Comparison of ENCODE assay signal across 33 cellular contexts in the genomic region with DNA sequence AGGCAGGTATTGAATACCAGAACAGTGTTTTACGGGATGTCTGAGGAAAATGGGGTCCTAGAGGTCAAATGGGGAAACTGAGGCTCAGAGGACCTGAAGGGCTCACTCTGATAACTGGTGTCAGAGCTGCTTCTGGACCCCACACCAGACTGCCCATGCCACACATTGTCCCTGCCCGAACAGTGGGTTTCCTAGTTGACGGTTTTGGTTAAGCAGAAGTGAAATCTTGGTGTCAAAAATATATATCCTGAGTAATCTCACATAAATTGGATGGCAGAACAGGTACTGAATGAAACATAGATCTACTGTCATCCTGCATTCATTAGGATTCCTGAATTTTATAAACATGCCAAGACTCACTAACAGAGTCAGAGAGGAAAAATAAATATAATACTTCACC. TPM values are rescaled to one million over a fixed set of nuclear protein-coding genes. Genes with fewer than 3 reads are reported as not detected.
A peak's percentile ranks its signal among the peaks of the same experiment; 100 is the strongest.
DNase-seq lines count a peak whose midpoint lies in the region; ATAC-seq and TF ChIP-seq lines count a peak whose summit lies in the region.
"Had no signal": no experiment of that assay in that cellular context is flagged by ENCODE, and none has a peak within 500 bp of the region (broad histone marks: within the 10 kb centered on the region; RNA-seq: fewer than 3 reads in every experiment).

No MANE protein-coding gene starts in this region.

- TF ChIP-seq EP300 in suprapubic skin (IDR thresholded peaks at IDR 0.05), result no peak

- H3K27ac ChIP-seq in DOHH2 (ENCODE audit: low read depth, low read length), result no peak overlapping the region
- H3K27ac ChIP-seq in SU-DHL-6 (ENCODE audit: low read depth, low read length), result peak overlapping the region; percentile 68
- H3K27ac ChIP-seq in body of pancreas, result no peak overlapping the region
- no peak overlapping the region for H3K27ac ChIP-seq in naive thymus-derived CD4-positive, alpha-beta T cell (ENCODE audit: low read depth, low read length)
- no peak overlapping the region for H3K27ac ChIP-seq in suprapubic skin
- H3K27ac ChIP-seq: foreskin keratinocyte had no signal

- no peaks in the 10 kb centered on the region for H3K36me3 ChIP-seq in DOHH2 (ENCODE audit: control insufficient read depth, low read length)
- no peaks in the 10 kb centered on the region for H3K36me3 ChIP-seq in SU-DHL-6 (ENCODE audit: low read length)
- no peaks in the 10 kb centered on the region for H3K36me3 ChIP-seq in body of pancreas (replicated peaks in 1 of 2; ENCODE audit: insufficient read depth in 1 of 2, low read depth in 2 of 2)
- no peaks in the 10 kb centered on the region for H3K36me3 ChIP-seq in naive thymus-derived CD4-positive, alpha-beta T cell (ENCODE audit: control insufficient read depth in 2 of 3, insufficient read depth in 3 of 3, low read length in 3 of 3)
- H3K36me3 ChIP-seq in suprapubic skin, result no peaks in the 10 kb centered on the region

- H3K79me2 ChIP-seq in DOHH2 (ENCODE audit: control insufficient read depth, low read length) (no peaks in the 10 kb centered on the region), SU-DHL-6 (ENCODE audit: insufficient read depth, low read length) (no peaks in the 10 kb centered on the region)

- H3K27me3 ChIP-seq in DOHH2 (ENCODE audit: control insufficient read depth, low read length) (no peaks in the 10 kb centered on the region), SU-DHL-6 (ENCODE audit: low read length) (no peaks in the 10 kb centered on the region), body of pancreas (no peaks in the 10 kb centered on the region), suprapubic skin (no peaks in the 10 kb centered on the region)
- H3K27me3 ChIP-seq in naive thymus-derived CD4-positive, alpha-beta T cell (ENCODE audit: control insufficient read depth in 2 of 2, insufficient read depth in 2 of 2, low read length in 2 of 2), result no peaks in the 10 kb centered on the region
- H3K27me3 ChIP-seq: foreskin keratinocyte had no signal

- peak overlapping the region; percentile 45 for H3K9ac ChIP-seq in SU-DHL-6 (ENCODE audit: low read length)

- peak overlapping the region in 1 of 9 donors; percentile 25 for H3K27ac Mint-ChIP-seq in naive thymus-derived CD4-positive, alpha-beta T cell
- H3K27ac Mint-ChIP-seq: activated naive CD4-positive, alpha-beta T cell treated with anti-CD3 and anti-CD28 coated beads, Interleukin-2, amount 50 U/mL, for 72 hours; activated T-helper 2 cell treated with anti-CD3 and anti-CD28 coated beads, Interferon-gamma antibody, Interleukin-2, Interleukin-4, amounts not matched to agents 10 μg/mL and 5 μg/mL and 100 μg/mL, durations not matched to agents 14 hours and 24 hours and 36 hours; WTC11 had no signal

- H2AFZ ChIP-seq in SU-DHL-6 (ENCODE audit: low read depth, low read length, severe bottlenecking), result peak overlapping the region; percentile 72

- intact Hi-C loops in body of pancreas (cut with DNase I), result no loop called here
- intact Hi-C loops in naive thymus-derived CD4-positive, alpha-beta T cell (cut with micrococcal nuclease), result no loop called here

- ATAC-seq in GM19397 (IDR thresholded peaks at IDR 0.05; ENCODE audit: unreplicated experiment), result peak; percentile 62
- ATAC-seq in HG02884 (IDR thresholded peaks at IDR 0.05; ENCODE audit: unreplicated experiment), result peak; percentile 51
- ATAC-seq in body of pancreas, result no peak
- no peak for ATAC-seq in naive thymus-derived CD4-positive, alpha-beta T cell
- ATAC-seq: activated naive CD4-positive, alpha-beta T cell treated with anti-CD3 and anti-CD28 coated beads, Interleukin-2, amount 50 U/mL, for 72 hours; esophagus mucosa; foreskin keratinocyte; HCT116; left cardiac atrium; SK-N-SH treated with all-trans-retinoic acid at 6 μM for 48 hours; WTC11 had no signal

- H3K9me2 ChIP-seq in DOHH2 (replicated peaks; ENCODE audit: control insufficient read depth, low read length) (no peaks in the 10 kb centered on the region), SU-DHL-6 (replicated peaks; ENCODE audit: insufficient read depth, low read length) (no peaks in the 10 kb centered on the region)

- H3K27me3 Mint-ChIP-seq in naive thymus-derived CD4-positive, alpha-beta T cell, result no peaks in the 10 kb centered on the region

- H3F3A ChIP-seq in DOHH2 (ENCODE audit: control insufficient read depth, insufficient read depth) (no peaks in the 10 kb centered on the region), SU-DHL-6 (ENCODE audit: insufficient read depth) (no peaks in the 10 kb centered on the region)

- no peaks in the 10 kb centered on the region for H3K9me3 ChIP-seq in DOHH2 (ENCODE audit: control insufficient read depth, insufficient read depth, low read length)
- no peaks in the 10 kb centered on the region for H3K9me3 ChIP-seq in SU-DHL-6 (ENCODE audit: insufficient read depth, low read length)
- no peaks in the 10 kb centered on the region for H3K9me3 ChIP-seq in body of pancreas
- no peaks in the 10 kb centered on the region for H3K9me3 ChIP-seq in naive thymus-derived CD4-positive, alpha-beta T cell (ENCODE audit: control insufficient read depth in 2 of 3, low read length in 3 of 3)
- H3K9me3 ChIP-seq in suprapubic skin, result no peaks in the 10 kb centered on the region
- H3K9me3 ChIP-seq: Caco-2 had no signal

- 67 to 82% methylated on average over 3 of the region's 3 CpGs for WGBS in body of pancreas, 2 donors
- 87% methylated on average over 3 of the region's 3 CpGs for WGBS in suprapubic skin

- H3K4me3 ChIP-seq in DOHH2 (ENCODE audit: low read length) (no peak overlapping the region; the same call in 1 of the 2 replicates), SU-DHL-6 (ENCODE audit: insufficient read depth, low read length, poor library complexity, severe bottlenecking) (peak overlapping the region; percentile 29), body of pancreas (no peak overlapping the region), suprapubic skin (no peak overlapping the region)
- H3K4me3 ChIP-seq in naive thymus-derived CD4-positive, alpha-beta T cell (ENCODE audit: low read length), result no peak overlapping the region

- CTCF ChIA-PET in naive thymus-derived CD4-positive, alpha-beta T cell (lab: Charles Lee), result no interaction called here

- no peaks in the 10 kb centered on the region for H3K36me3 Mint-ChIP-seq in naive thymus-derived CD4-positive, alpha-beta T cell
- H3K36me3 Mint-ChIP-seq: activated naive CD4-positive, alpha-beta T cell treated with anti-CD3 and anti-CD28 coated beads, Interleukin-2, amount 50 U/mL, for 72 hours; WTC11 had no signal

- TF ChIP-seq CTCF in DOHH2 (IDR thresholded peaks at IDR 0.05; ENCODE audit: low read depth, low read length, poor library complexity, severe bottlenecking) (no peak), SU-DHL-6 (IDR thresholded peaks at IDR 0.05; ENCODE audit: insufficient read depth, low read length, poor library complexity, severe bottlenecking) (no peak), body of pancreas (IDR thresholded peaks at IDR 0.05) (no peak), suprapubic skin (IDR thresholded peaks at IDR 0.05) (no peak)

- H3K4me1 ChIP-seq in DOHH2 (ENCODE audit: control insufficient read depth, low read length) (peaks cover 25% of the 10 kb centered on the region), body of pancreas (no peaks in the 10 kb centered on the region), suprapubic skin (peaks cover 11% of the 10 kb centered on the region)
- no peaks in the 10 kb centered on the region for H3K4me1 ChIP-seq in naive thymus-derived CD4-positive, alpha-beta T cell (ENCODE audit: control insufficient read depth in 2 of 2, insufficient read depth in 2 of 2, low read length in 2 of 2)
- H3K4me1 ChIP-seq: Caco-2, foreskin keratinocyte had no signal

- peaks cover 0 to 5% (median 0%) of the 10 kb centered on the region in 7 donors for H3K4me1 Mint-ChIP-seq in naive thymus-derived CD4-positive, alpha-beta T cell
- H3K4me1 Mint-ChIP-seq: WTC11 had no signal

- POLR2A ChIA-PET in naive thymus-derived CD4-positive, alpha-beta T cell (lab: Charles Lee), result no interaction called here

- H3K4me2 ChIP-seq in DOHH2 (ENCODE audit: low read length) (peak overlapping the region; percentile 31), SU-DHL-6 (ENCODE audit: low read depth, low read length, poor library complexity, severe bottlenecking) (peak overlapping the region; percentile 62)

- DNase-seq in T-helper 1 cell (no peak), body of pancreas (no peak), suprapubic skin (ENCODE audit: low spot score in 2 of 2) (no peak)
- DNase-seq in naive thymus-derived CD4-positive, alpha-beta T cell, result no peak
- DNase-seq: activated CD4-positive, alpha-beta T cell treated with anti-CD3 and anti-CD28 coated beads, Interleukin-2, amount 50 U/mL, for 4 hours; activated CD8-positive, alpha-beta memory T cell treated with anti-CD3 and anti-CD28 coated beads, Interleukin-2, amount 50 U/mL, for 48 hours; anterior cingulate cortex; Caco-2; cortex of kidney; foreskin keratinocyte; KBM-7; left cardiac atrium; mesenchymal stem cell; MM.1S; NCI-H187; NCI-H69; nucleus accumbens had no signal

- TF ChIP-seq POLR2A in body of pancreas (IDR thresholded peaks at IDR 0.05), result no peak
- no peak for TF ChIP-seq POLR2A in suprapubic skin (IDR thresholded peaks at IDR 0.05)

- H4K20me1 ChIP-seq in DOHH2 (ENCODE audit: control insufficient read depth, insufficient read depth, low read depth, low read length), result no peaks in the 10 kb centered on the region
- no peaks in the 10 kb centered on the region for H4K20me1 ChIP-seq in SU-DHL-6 (ENCODE audit: low read depth, low read length)

- no peak overlapping the region for H3K4me3 Mint-ChIP-seq in naive thymus-derived CD4-positive, alpha-beta T cell
- H3K4me3 Mint-ChIP-seq: WTC11 had no signal

- no peaks in the 10 kb centered on the region for H3K9me3 Mint-ChIP-seq in naive thymus-derived CD4-positive, alpha-beta T cell
- H3K9me3 Mint-ChIP-seq: activated T-helper 2 cell treated with anti-CD3 and anti-CD28 coated beads, Interferon-gamma antibody, Interleukin-2, Interleukin-4, amounts not matched to agents 10 μg/mL and 5 μg/mL and 100 μg/mL, durations not matched to agents 14 hours and 24 hours and 36 hours; WTC11 had no signal

RNA-seq across cellular contexts. Expression of gene NOX3, which starts 16.3 kb away (rescaled TPM):
- total RNA-seq in body of pancreas (not detected), suprapubic skin (not detected)
- not detected for total RNA-seq in naive thymus-derived CD4-positive, alpha-beta T cell
- not detected for polyA plus RNA-seq in naive thymus-derived CD4-positive, alpha-beta T cell
- total RNA-seq: A673; activated naive CD4-positive, alpha-beta T cell treated with anti-CD3 and anti-CD28 coated beads, Interleukin-2, amount 50 U/mL, for 72 hours; activated T-helper 2 cell treated with anti-CD3 and anti-CD28 coated beads, Interferon-gamma antibody, Interleukin-2, Interleukin-4, amounts not matched to agents 10 μg/mL and 5 μg/mL and 100 μg/mL, durations not matched to agents 14 hours and 24 hours and 36 hours; Caco-2; cardiac septum; esophagus mucosa; foreskin keratinocyte; left cardiac atrium; skeletal muscle tissue; subcutaneous adipose tissue; ureter; WTC11 had no signal
- polyA plus RNA-seq: BJ, foreskin keratinocyte had no signal

Comparison
In these comparisons a context has a peak if more than half of its experiments do, and no peak if none do; other contexts are left out.
1. ATAC-seq: peak in GM19397 (single experiment) and HG02884 (single experiment); none in body of pancreas (single experiment) and naive thymus-derived CD4-positive, alpha-beta T cell (single experiment).